31 cellular contexts compared by ENCODE assay signal in the genomic region with DNA sequence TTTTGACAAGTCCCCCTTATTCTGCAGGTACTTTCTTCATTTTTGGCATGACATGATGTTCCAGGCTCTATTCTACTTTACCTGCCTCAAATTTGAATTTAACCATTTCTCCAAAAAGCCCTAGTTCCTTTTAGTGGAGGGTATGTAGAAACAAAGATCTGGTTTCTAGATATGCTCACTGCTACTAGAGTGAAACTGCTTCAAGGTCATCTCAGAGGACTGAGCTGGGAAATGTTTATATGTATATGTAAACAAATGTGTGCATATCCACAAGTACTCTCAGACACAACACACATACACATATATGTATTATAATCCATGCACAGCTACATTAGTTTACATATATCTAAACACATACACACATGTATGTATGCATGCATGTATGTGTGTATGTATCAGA.
"Had no signal": no experiment of that assay in that cellular context is flagged by ENCODE, and none has a peak within 500 bp of the region (broad histone marks: within the 10 kb centered on the region; RNA-seq: fewer than 3 reads in every experiment).

No MANE protein-coding gene starts in this region.

- H3K4me3 ChIP-seq: ascending aorta, cardiac muscle cell had no signal

- H3K9me3 ChIP-seq: ascending aorta had no signal

- ATAC-seq: activated CD8-positive, alpha-beta T cell treated with anti-CD3 and anti-CD28 coated beads for 36 hours; activated naive CD8-positive, alpha-beta T cell treated with anti-CD3 and anti-CD28 coated beads, Interleukin-2, amount 50 U/mL, for 24 hours; activated T-cell treated with anti-CD3 and anti-CD28 coated beads, Interleukin-2, amount 50 U/mL, for 4 hours; activated T-cell treated with anti-CD3 and anti-CD28 coated beads, Interleukin-2, amount 50 U/mL, for 72 hours; activated T-helper 17 cell treated with anti-CD3 and anti-CD28 coated beads, Interleukin-2, amount 50 U/mL, for 72 hours had no signal

- FAIRE-seq: bronchial epithelial cell, TTC549 had no signal

- H3K4me1 ChIP-seq: ascending aorta had no signal

- DNase-seq: activated B cell treated with CpG ODN at 0.5 μM for 24 hours; activated CD4-positive, alpha-beta memory T cell treated with anti-CD3 and anti-CD28 coated beads for 36 hours; activated CD4-positive, alpha-beta T cell treated with anti-CD3 and anti-CD28 coated beads for 4 hours; activated CD4-positive, alpha-beta T cell treated with anti-CD3 and anti-CD28 coated beads, Interleukin-2, amount 10 ng/mL, durations not matched to agents 24 days and 14 days; activated CD4-positive, alpha-beta T cell treated with anti-CD3 and anti-CD28 coated beads, Interleukin-2, amount 50 U/mL, for 1 hour; activated CD4-positive, alpha-beta T cell treated with anti-CD3 and anti-CD28 coated beads, Interleukin-2, amount 50 U/mL, for 4 hours; activated CD4-positive, CD25-positive, alpha-beta regulatory T cell treated with anti-CD3 and anti-CD28 coated beads, Interleukin-2, amount 50 U/mL, for 72 hours; activated CD8-positive, alpha-beta memory T cell treated with anti-CD3 and anti-CD28 coated beads, Interleukin-2, amount 50 U/mL, for 4 hours; activated CD8-positive, alpha-beta T cell treated with anti-CD3 and anti-CD28 coated beads for 36 hours; activated effector memory CD4-positive, alpha-beta T cell treated with Interleukin-2 at 50 U/mL for 16 hours; activated gamma-delta T cell; activated naive CD4-positive, alpha-beta T cell treated with anti-CD3 and anti-CD28 coated beads, Interleukin-2, amount 10 ng/mL, durations not matched to agents 7 days and 5 days; activated naive CD4-positive, alpha-beta T cell treated with Interleukin-2 at 50 U/mL for 16 hours; activated naive CD8-positive, alpha-beta T cell treated with anti-CD3 and anti-CD28 coated beads, Interleukin-2, amount 10 ng/mL, durations not matched to agents 7 days and 5 days; activated naive CD8-positive, alpha-beta T cell treated with anti-CD3 and anti-CD28 coated beads, Interleukin-2, amount 50 U/mL, for 24 hours; activated T-cell treated with anti-CD3 and anti-CD28 coated beads for 4 hours; activated T-cell treated with anti-CD3 and anti-CD28 coated beads, Interleukin-2, amount 50 U/mL, for 1 hour; activated T-cell treated with anti-CD3 and anti-CD28 coated beads, Interleukin-2, amount 50 U/mL, for 4 hours; activated T-cell treated with anti-CD3 and anti-CD28 coated beads, Interleukin-2, amount 50 U/mL, for 72 hours; amygdala; anterior cingulate cortex; caudate nucleus; cerebellar nuclear complex; T-helper 1 cell; T-helper 9 cell had no signal

- H3K36me3 ChIP-seq: ascending aorta, cardiac muscle cell had no signal

- H3K27ac ChIP-seq: ascending aorta, cardiac muscle cell, VCaP had no signal

- H3K27me3 ChIP-seq: ascending aorta, cardiac muscle cell had no signal
